In genomic region chr22:46825145-46825544, GRCh38 we compare ENCODE assay signal across 2 cellular contexts.
TF ChIP-seq lines count a peak whose summit lies in the region.

No MANE protein-coding gene starts in this region.

TF ChIP-seq in SK-N-SH, 30 proteins besides CTCF, POLR2A, EP300 and RAD21 (continued from another document):
- TF ChIP-seq REST (IDR thresholded peaks at IDR 0.05; ENCODE audit: low read depth, low read length) (no peak), FOXJ3 (CRISPR knock-in tag; IDR thresholded peaks at IDR 0.05) (no peak), TAF1 (IDR thresholded peaks at IDR 0.05; ENCODE audit: borderline replicate concordance, low read depth, low read length) (no peak), EZH2phosphoT487 (IDR thresholded peaks at IDR 0.05; ENCODE audit: borderline replicate concordance, low read depth) (no peak), CHD2 (IDR thresholded peaks at IDR 0.05; ENCODE audit: low read length, partially characterized antibody) (no peak), MAX (IDR thresholded peaks at IDR 0.05; ENCODE audit: low read depth) (no peak)

TF ChIP-seq in SK-N-SH treated with all-trans-retinoic acid at 6 μM for 48 hours, 23 proteins besides CTCF, POLR2A, EP300 and RAD21 (continued from another document):
- TF ChIP-seq BACH2 (CRISPR knock-in tag; IDR thresholded peaks at IDR 0.05; ENCODE audit: borderline replicate concordance) (no peak), RARB (CRISPR knock-in tag; IDR thresholded peaks at IDR 0.05) (no peak), CSRNP3 (CRISPR knock-in tag; IDR thresholded peaks at IDR 0.05) (no peak), ZC3H10 (CRISPR knock-in tag; IDR thresholded peaks at IDR 0.05) (no peak)
